Comparison of ENCODE assay signal across 21 cellular contexts in the genomic region with DNA sequence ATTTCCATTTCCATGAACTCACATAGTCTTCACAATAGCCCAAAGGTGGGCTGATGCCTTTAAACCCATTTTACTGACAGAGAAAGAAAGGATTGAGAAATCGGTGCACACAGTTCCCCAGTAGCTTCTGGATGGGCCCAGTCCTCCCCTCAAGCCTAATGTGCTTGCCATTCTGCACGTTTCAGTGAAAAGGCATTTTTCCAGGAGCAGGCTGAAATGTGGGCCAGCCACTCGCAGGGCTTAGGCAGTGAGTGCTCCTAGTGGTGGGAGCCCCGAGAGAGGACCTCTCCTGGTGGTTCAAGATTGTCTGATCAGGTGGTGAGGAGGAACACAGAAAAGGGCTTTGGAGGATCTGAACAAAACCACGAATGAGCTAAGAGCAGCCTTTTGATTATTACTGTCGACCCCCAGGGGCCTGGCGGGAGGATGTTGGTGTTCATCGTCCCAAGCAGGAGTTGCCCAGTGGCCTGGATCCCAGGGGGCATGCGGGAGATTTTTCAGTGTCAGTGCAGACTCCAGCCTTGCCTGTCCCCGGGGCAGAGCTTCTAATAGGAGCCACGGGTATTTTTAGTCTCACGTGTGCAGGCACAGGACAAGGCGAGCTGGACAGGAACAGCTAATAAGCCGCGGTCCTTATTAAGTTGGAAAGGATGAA. TPM values are rescaled to one million over a fixed set of nuclear protein-coding genes. Genes with fewer than 3 reads are reported as not detected.
DNase-seq lines count a peak whose midpoint lies in the region; ATAC-seq and TF ChIP-seq lines count a peak whose summit lies in the region.
"Had no signal": no experiment of that assay in that cellular context is flagged by ENCODE, and none has a peak within 500 bp of the region (broad histone marks: within the 10 kb centered on the region; RNA-seq: fewer than 3 reads in every experiment).

No MANE protein-coding gene starts in this region.

- TF ChIP-seq CTCF in WTC11 (IDR thresholded peaks at IDR 0.05): no peak

- intact Hi-C loops in left ventricle myocardium superior (cut with micrococcal nuclease): loop anchor here (10.0 kb wide), 1 partner anchor 95 kb away; no protein-coding TSS in a partner anchor

- no peaks in the 10 kb centered on the region for H3K27me3 ChIP-seq in skeletal muscle tissue (ENCODE audit: control insufficient read depth in 3 of 3, insufficient read depth in 3 of 3, low read length in 3 of 3)

- no peak for DNase-seq in activated T-cell treated with anti-CD3 and anti-CD28 coated beads, Interleukin-2, amount 50 U/mL, for 4 hours
- no peak for DNase-seq in activated T-cell treated with anti-CD3 and anti-CD28 coated beads, Interleukin-2, amount 50 U/mL, for 1 hour
- no peak for DNase-seq in WTC11 (ENCODE audit: low spot score)
- peak; percentile 56 for DNase-seq in left ventricle myocardium superior
- DNase-seq in NCI-H524 treated with DMSO at 0.1 percent for 48 hours (lab: John Stamatoyannopoulos, UW): no peak
- no peak for DNase-seq in activated CD4-positive, alpha-beta T cell treated with anti-CD3 and anti-CD28 coated beads for 1 hour
- DNase-seq in NCI-H2081 (lab: John Stamatoyannopoulos, UW): no peak
- DNase-seq: ACHN; CD8-positive, alpha-beta T cell; GM23248; HCEC 1CT; IMR-90; NCI-H1105 treated with DMSO at 0.1 percent for 48 hours; NCI-H2029 treated with DMSO at 0.1 percent for 48 hours; NCI-H2171 treated with DMSO at 0.1 percent for 48 hours; NCI-H526; OCI-M1 had no signal

- CTCF ChIA-PET in WTC11 (lab: Charles Lee): interaction anchor here (1.3 to 1.5 kb wide), 3 partner anchors 18 to 57 kb away, joined by 3 to 6 read pairs (median 5); no protein-coding TSS in a partner anchor

- POLR2A ChIA-PET in WTC11 (lab: Charles Lee): no interaction called here

- peaks cover 4% of the 10 kb centered on the region for H3K9me3 Mint-ChIP-seq in activated T-cell treated with anti-CD3 and anti-CD28 coated beads, Interleukin-2, amount 50 U/mL, for 4 hours
- H3K9me3 Mint-ChIP-seq in WTC11: no peaks in the 10 kb centered on the region

- no peak overlapping the region for H3K27ac Mint-ChIP-seq in WTC11
- H3K27ac Mint-ChIP-seq: CD8-positive, alpha-beta T cell had no signal

- ATAC-seq in activated T-cell treated with anti-CD3 and anti-CD28 coated beads, Interleukin-2, amount 50 U/mL, for 4 hours: no peak
- peak; percentile 32; the same call in 1 of the 2 replicates for ATAC-seq in WTC11
- peak; percentile 91 for ATAC-seq in left ventricle myocardium superior
- ATAC-seq: CD8-positive, alpha-beta T cell had no signal

- no peaks in the 10 kb centered on the region for H3K9me3 ChIP-seq in skeletal muscle tissue (ENCODE audit: control insufficient read depth in 3 of 3, low read length in 3 of 3)

- no peaks in the 10 kb centered on the region for H3K4me1 Mint-ChIP-seq in activated T-cell treated with anti-CD3 and anti-CD28 coated beads, Interleukin-2, amount 50 U/mL, for 4 hours (ENCODE audit: low read depth)
- H3K4me1 Mint-ChIP-seq in WTC11: peaks cover 13% of the 10 kb centered on the region

- H3K36me3 Mint-ChIP-seq in activated T-cell treated with anti-CD3 and anti-CD28 coated beads, Interleukin-2, amount 50 U/mL, for 4 hours (ENCODE audit: insufficient read depth): no peaks in the 10 kb centered on the region
- H3K36me3 Mint-ChIP-seq in WTC11: no peaks in the 10 kb centered on the region
- H3K36me3 Mint-ChIP-seq: CD8-positive, alpha-beta T cell had no signal

- peak overlapping the region; percentile 34 for H3K4me3 Mint-ChIP-seq in activated T-cell treated with anti-CD3 and anti-CD28 coated beads, Interleukin-2, amount 50 U/mL, for 4 hours
- no peak overlapping the region for H3K4me3 Mint-ChIP-seq in WTC11
- H3K4me3 Mint-ChIP-seq: CD8-positive, alpha-beta T cell had no signal

- peak overlapping the region; percentile 38 for H3K27ac ChIP-seq in skeletal muscle tissue (ENCODE audit: low read depth, low read length)
- H3K27ac ChIP-seq: 22Rv1, GM23248, KMS-11 had no signal

- peaks cover 3% of the 10 kb centered on the region for H3K27me3 Mint-ChIP-seq in activated T-cell treated with anti-CD3 and anti-CD28 coated beads, Interleukin-2, amount 50 U/mL, for 4 hours (ENCODE audit: low read depth)
- H3K27me3 Mint-ChIP-seq in WTC11 (ENCODE audit: low read depth): peaks cover 27% of the 10 kb centered on the region

- peak overlapping the region; percentile 32 to 74 (median 51) for H3K9ac ChIP-seq in skeletal muscle tissue (ENCODE audit: low read depth in 1 of 3, low read length in 3 of 3)
- H3K9ac ChIP-seq: GM23248, KMS-11 had no signal

- no peaks in the 10 kb centered on the region for H3K36me3 ChIP-seq in skeletal muscle tissue (ENCODE audit: control insufficient read depth in 3 of 3, insufficient read depth in 3 of 3, low read length in 3 of 3)

- H3K4me3 ChIP-seq in skeletal muscle tissue (ENCODE audit: low read length in 3 of 3): peak overlapping the region in 1 of 3 donors; percentile 41
- H3K4me3 ChIP-seq: GM23248 had no signal

- peaks cover 32 to 47% (median 40%) of the 10 kb centered on the region in 3 donors for H3K4me1 ChIP-seq in skeletal muscle tissue (ENCODE audit: control insufficient read depth in 3 of 3, insufficient read depth in 3 of 3, low read length in 3 of 3)

TF ChIP-seq in WTC11, 78 proteins besides CTCF, POLR2A, EP300 and RAD21:
- TF ChIP-seq OVOL2 (CRISPR knock-in tag; IDR thresholded peaks at IDR 0.05; ENCODE audit: borderline replicate concordance): no peak
- TF ChIP-seq, protein P1, sequence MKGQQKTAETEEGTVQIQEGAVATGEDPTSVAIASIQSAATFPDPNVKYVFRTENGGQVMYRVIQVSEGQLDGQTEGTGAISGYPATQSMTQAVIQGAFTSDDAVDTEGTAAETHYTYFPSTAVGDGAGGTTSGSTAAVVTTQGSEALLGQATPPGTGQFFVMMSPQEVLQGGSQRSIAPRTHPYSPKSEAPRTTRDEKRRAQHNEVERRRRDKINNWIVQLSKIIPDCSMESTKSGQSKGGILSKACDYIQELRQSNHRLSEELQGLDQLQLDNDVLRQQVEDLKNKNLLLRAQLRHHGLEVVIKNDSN (CRISPR knock-in tag; IDR thresholded peaks at IDR 0.05): no peak
- no peak for TF ChIP-seq CREB1 (CRISPR knock-in tag; IDR thresholded peaks at IDR 0.05)
- TF ChIP-seq, protein P2, sequence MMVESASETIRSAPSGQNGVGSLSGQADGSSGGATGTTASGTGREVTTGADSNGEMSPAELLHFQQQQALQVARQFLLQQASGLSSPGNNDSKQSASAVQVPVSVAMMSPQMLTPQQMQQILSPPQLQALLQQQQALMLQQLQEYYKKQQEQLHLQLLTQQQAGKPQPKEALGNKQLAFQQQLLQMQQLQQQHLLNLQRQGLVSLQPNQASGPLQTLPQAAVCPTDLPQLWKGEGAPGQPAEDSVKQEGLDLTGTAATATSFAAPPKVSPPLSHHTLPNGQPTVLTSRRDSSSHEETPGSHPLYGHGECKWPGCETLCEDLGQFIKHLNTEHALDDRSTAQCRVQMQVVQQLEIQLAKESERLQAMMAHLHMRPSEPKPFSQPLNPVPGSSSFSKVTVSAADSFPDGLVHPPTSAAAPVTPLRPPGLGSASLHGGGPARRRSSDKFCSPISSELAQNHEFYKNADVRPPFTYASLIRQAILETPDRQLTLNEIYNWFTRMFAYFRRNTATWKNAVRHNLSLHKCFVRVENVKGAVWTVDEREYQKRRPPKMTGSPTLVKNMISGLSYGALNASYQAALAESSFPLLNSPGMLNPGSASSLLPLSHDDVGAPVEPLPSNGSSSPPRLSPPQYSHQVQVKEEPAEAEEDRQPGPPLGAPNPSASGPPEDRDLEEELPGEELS (CRISPR knock-in tag; IDR thresholded peaks at IDR 0.05): no peak

RNA-seq across cellular contexts. Expression of a gene that starts 8.7 kb away (rescaled TPM):
- total RNA-seq in activated T-cell treated with anti-CD3 and anti-CD28 coated beads, Interleukin-2, amount 50 U/mL, for 4 hours: not detected
- not detected in 3 replicates for total RNA-seq in WTC11 (2021)
- total RNA-seq in left ventricle myocardium superior: 20.6 TPM
- 61.6 TPM for total RNA-seq in skeletal muscle tissue
- total RNA-seq: CD8-positive, alpha-beta T cell; SK-MEL-5 had no signal

Comparison
In these comparisons a context has a peak if more than half of its experiments do, and no peak if none do; other contexts are left out.
1. ATAC-seq: peak in WTC11 (single experiment) and left ventricle myocardium superior (single experiment); none in activated T-cell treated with anti-CD3 and anti-CD28 coated beads, Interleukin-2, amount 50 U/mL, for 4 hours (0 of 2).
2. RNA of a gene that starts 8.7 kb away (total RNA-seq): 61.6 TPM in skeletal muscle tissue (single experiment) and 20.6 TPM in left ventricle myocardium superior (single experiment); not detected in activated T-cell treated with anti-CD3 and anti-CD28 coated beads, Interleukin-2, amount 50 U/mL, for 4 hours and not detected in WTC11; every median in the first group is over 10 times any median in the second.